Comparison of ENCODE assay signal across 21 cellular contexts in genomic region chr2:229679393-229680125, GRCh38. TPM values are rescaled to one million over a fixed set of nuclear protein-coding genes. Genes with fewer than 3 reads are reported as not detected.
"Had no signal": no experiment of that assay in that cellular context is flagged by ENCODE, and none has a peak within 500 bp of the region (broad histone marks: within the 10 kb centered on the region; RNA-seq: fewer than 3 reads in every experiment).

No MANE protein-coding gene starts in this region.

- H3K4me3 Mint-ChIP-seq: activated CD4-positive, alpha-beta T cell treated with anti-CD3 and anti-CD28 coated beads, Interleukin-2, amount 10 ng/mL, durations not matched to agents 7 days and 5 days; activated T-cell treated with anti-CD3 and anti-CD28 coated beads, Interleukin-2, amount 50 U/mL, for 4 hours; effector memory CD8-positive, alpha-beta T cell; naive thymus-derived CD4-positive, alpha-beta T cell; stimulated activated naive CD8-positive, alpha-beta T cell treated with anti-CD3 and anti-CD28 coated beads, Interleukin-15, Interleukin-2, amounts not matched to agents 100 ng/mL and 50 ng/mL, for 24 hours; T-helper 1 cell treated with Interleukin-12 subunit alpha and Interleukin-12 subunit beta and Interleukin-4 antibody, amounts not matched to agents 30 μg/mL and 1 μg/mL, for 36 hours had no signal

- H3K36me3 Mint-ChIP-seq: naive thymus-derived CD4-positive, alpha-beta T cell had no signal

- H3K4me1 Mint-ChIP-seq: activated CD4-positive, alpha-beta T cell treated with anti-CD3 and anti-CD28 coated beads, Interleukin-2, amount 10 ng/mL, durations not matched to agents 7 days and 5 days; naive thymus-derived CD4-positive, alpha-beta T cell had no signal

- H3K36me3 ChIP-seq: ascending aorta, left ventricle myocardium inferior, ovary, right lobe of liver, tibial nerve had no signal

- H3K27ac ChIP-seq: ascending aorta, left ventricle myocardium inferior, ovary, psoas muscle, right lobe of liver, tibial nerve had no signal

- ATAC-seq: activated CD4-positive, CD25-positive, alpha-beta regulatory T cell treated with anti-CD3 and anti-CD28 coated beads, Interleukin-2, amount 50 U/mL, for 24 hours; activated T-cell treated with anti-CD3 and anti-CD28 coated beads, Interleukin-2, amount 50 U/mL, for 4 hours; effector memory CD8-positive, alpha-beta T cell; naive thymus-derived CD4-positive, alpha-beta T cell; psoas muscle; right lobe of liver had no signal

- H3K27me3 ChIP-seq: ascending aorta, ovary, tibial nerve had no signal

- H3K9me3 Mint-ChIP-seq: activated CD4-positive, alpha-beta T cell treated with anti-CD3 and anti-CD28 coated beads, Interleukin-2, amount 10 ng/mL, durations not matched to agents 7 days and 5 days; activated T-cell treated with anti-CD3 and anti-CD28 coated beads, Interleukin-2, amount 50 U/mL, for 4 hours; effector memory CD8-positive, alpha-beta T cell; stimulated activated naive CD8-positive, alpha-beta T cell treated with anti-CD3 and anti-CD28 coated beads, Interleukin-15, Interleukin-2, amounts not matched to agents 100 ng/mL and 50 ng/mL, for 24 hours; T-helper 1 cell treated with Interleukin-12 subunit alpha and Interleukin-12 subunit beta and Interleukin-4 antibody, amounts not matched to agents 30 μg/mL and 1 μg/mL, for 36 hours had no signal

- H3K4me3 ChIP-seq: ascending aorta, left ventricle myocardium inferior, ovary, psoas muscle, right lobe of liver, tibial nerve had no signal

- DNase-seq: activated CD4-positive, alpha-beta T cell treated with anti-CD3 and anti-CD28 coated beads, Interleukin-2, amount 10 ng/mL, durations not matched to agents 7 days and 5 days; activated CD8-positive, alpha-beta memory T cell treated with anti-CD3 and anti-CD28 coated beads, Interleukin-2, amount 50 U/mL, for 4 hours; activated naive CD4-positive, alpha-beta T cell treated with anti-CD3 and anti-CD28 coated beads, Interleukin-2, amount 50 U/mL, for 16 hours; activated T-cell treated with anti-CD3 and anti-CD28 coated beads, Interleukin-2, amount 50 U/mL, for 4 hours; effector memory CD8-positive, alpha-beta T cell; foreskin melanocyte; glutamatergic neuron; kidney; left ventricle myocardium inferior; naive thymus-derived CD4-positive, alpha-beta T cell; ovary; psoas muscle; right lobe of liver; small intestine; stimulated activated CD4-positive, alpha-beta T cell treated with anti-CD3 and anti-CD28 coated beads, Interleukin-15, amount 100 ng/mL, for 24 hours; stimulated activated CD4-positive, alpha-beta T cell treated with anti-CD3 and anti-CD28 coated beads, Interleukin-2, amount 100 ng/mL, for 48 hours had no signal

- H3K27ac Mint-ChIP-seq: activated CD4-positive, alpha-beta T cell treated with anti-CD3 and anti-CD28 coated beads, Interleukin-2, amount 10 ng/mL, durations not matched to agents 7 days and 5 days; effector memory CD8-positive, alpha-beta T cell; naive thymus-derived CD4-positive, alpha-beta T cell; stimulated activated naive CD8-positive, alpha-beta T cell treated with anti-CD3 and anti-CD28 coated beads, Interleukin-15, Interleukin-2, amounts not matched to agents 100 ng/mL and 50 ng/mL, for 24 hours; T-helper 1 cell treated with Interleukin-12 subunit alpha and Interleukin-12 subunit beta and Interleukin-4 antibody, amounts not matched to agents 30 μg/mL and 1 μg/mL, for 36 hours had no signal

- H3K4me1 ChIP-seq: ascending aorta, left ventricle myocardium inferior, psoas muscle, right lobe of liver, tibial nerve had no signal

- H3K9me3 ChIP-seq: ascending aorta, left ventricle myocardium inferior, ovary, psoas muscle, right lobe of liver, tibial nerve had no signal

RNA-seq across cellular contexts. Expression of gene DNER, which starts 34.8 kb away (rescaled TPM):
- total RNA-seq: activated CD4-positive, alpha-beta T cell treated with anti-CD3 and anti-CD28 coated beads, Interleukin-2, amount 10 ng/mL, durations not matched to agents 7 days and 5 days; activated T-cell treated with anti-CD3 and anti-CD28 coated beads, Interleukin-2, amount 50 U/mL, for 4 hours; naive thymus-derived CD4-positive, alpha-beta T cell had no signal
